27 cellular contexts compared by ENCODE assay signal in genomic region chr5:153625826-153626354, GRCh38.
"Had no signal": no experiment of that assay in that cellular context is flagged by ENCODE, and none has a peak within 500 bp of the region (broad histone marks: within the 10 kb centered on the region; RNA-seq: fewer than 3 reads in every experiment).

No MANE protein-coding gene starts in this region.

- H3K27ac ChIP-seq: colonic mucosa, esophagus muscularis mucosa, foreskin keratinocyte, neural progenitor cell, parathyroid adenoma, suprapubic skin, transverse colon, vagina had no signal

- H3K36me3 ChIP-seq: colonic mucosa, esophagus muscularis mucosa, heart right ventricle, neural progenitor cell, suprapubic skin, transverse colon, vagina had no signal

- H2AFZ ChIP-seq: neural progenitor cell, parathyroid adenoma had no signal

- DNase-seq: colonic mucosa; effector CD8-positive, alpha-beta T cell; endodermal cell; foreskin keratinocyte; glutamatergic neuron; heart right ventricle; hippocampal formation; immature natural killer cell; islet precursor cell; kidney glomerular epithelial cell; mucosa of descending colon; naive thymus-derived CD4-positive, alpha-beta T cell; stimulated activated CD4-positive, alpha-beta T cell treated with anti-CD3 and anti-CD28 coated beads, Interleukin-12 subunit alpha, Interleukin-12 subunit beta, amount 100 ng/mL, for 4 hours; stimulated activated CD4-positive, alpha-beta T cell treated with anti-CD3 and anti-CD28 coated beads, Interleukin-1b, Interleukin-23, amount 100 ng/mL, for 48 hours; stimulated activated CD4-positive, alpha-beta T cell treated with anti-CD3 and anti-CD28 coated beads, Interleukin-4, amount 100 ng/mL, for 1 hour; stimulated activated CD8-positive, alpha-beta memory T cell treated with anti-CD3 and anti-CD28 coated beads, Interleukin-4, amount 100 ng/mL, for 48 hours; stimulated activated naive CD4-positive, alpha-beta T cell; stimulated activated naive CD8-positive, alpha-beta T cell treated with anti-CD3 and anti-CD28 coated beads, Interleukin-15, amount 100 ng/mL, for 72 hours; transverse colon had no signal

- H3K4me2 ChIP-seq: neural progenitor cell, smooth muscle cell had no signal

- ATAC-seq: foreskin keratinocyte; mucosa of descending colon; naive thymus-derived CD4-positive, alpha-beta T cell; sciatic nerve; stimulated activated naive CD8-positive, alpha-beta T cell treated with anti-CD3 and anti-CD28 coated beads, Interleukin-15, amount 100 ng/mL, for 72 hours had no signal

- H3K9ac ChIP-seq: neural progenitor cell, parathyroid adenoma had no signal

- H3K79me2 ChIP-seq: parathyroid adenoma had no signal

- H3K4me3 ChIP-seq: colonic mucosa, esophagus muscularis mucosa, heart right ventricle, lung, mucosa of descending colon, neural progenitor cell, smooth muscle cell, suprapubic skin, transverse colon, vagina had no signal

- H3K9me3 ChIP-seq: colonic mucosa, esophagus muscularis mucosa, heart right ventricle, mucosa of descending colon, suprapubic skin, transverse colon, vagina had no signal

- H3K27me3 ChIP-seq: colonic mucosa, esophagus muscularis mucosa, foreskin keratinocyte, heart right ventricle, neural progenitor cell, suprapubic skin, transverse colon, vagina had no signal

- H3K4me1 ChIP-seq: colonic mucosa, parathyroid adenoma had no signal
